ENCODE assay signal across 20 cellular contexts in the genomic region with DNA sequence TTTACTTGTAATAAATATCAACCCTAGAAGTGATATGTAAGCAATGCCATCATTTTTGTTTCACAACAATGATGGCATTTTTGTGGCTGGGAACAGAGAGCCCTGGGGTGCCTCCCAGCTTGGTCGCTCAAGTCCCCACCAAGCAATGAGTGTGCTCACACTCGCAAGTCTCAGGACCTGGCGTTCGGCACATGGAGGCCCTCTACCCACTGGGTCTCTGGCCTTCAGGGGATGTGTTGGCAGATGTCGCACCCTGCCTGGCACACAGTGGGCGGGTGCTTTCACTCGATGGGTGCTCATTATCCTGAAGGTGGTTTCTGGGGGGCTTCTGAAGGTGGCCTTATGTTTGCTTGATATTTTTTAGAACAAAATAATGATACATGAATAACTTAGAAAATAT.
A peak's percentile ranks its signal among the peaks of the same experiment; 100 is the strongest.
DNase-seq lines count a peak whose midpoint lies in the region; ATAC-seq and TF ChIP-seq lines count a peak whose summit lies in the region.
"Had no signal": no experiment of that assay in that cellular context is flagged by ENCODE, and none has a peak within 500 bp of the region (broad histone marks: within the 10 kb centered on the region; RNA-seq: fewer than 3 reads in every experiment).

No MANE protein-coding gene starts in this region.

- no peak overlapping the region for H3K4me3 ChIP-seq in DND-41 (ENCODE audit: low read depth in 1 of 2, low read length in 2 of 2)
- H3K4me3 ChIP-seq: BLaER1 had no signal

- peaks cover 29% of the 10 kb centered on the region for H3K36me3 Mint-ChIP-seq in mesothelial cell of epicardium

- no peak overlapping the region for H3K4me3 Mint-ChIP-seq in mesothelial cell of epicardium
- H3K4me3 Mint-ChIP-seq: CD14-positive monocyte; CD4-positive, alpha-beta memory T cell; CD8-positive, alpha-beta memory T cell had no signal

- peak overlapping the region; percentile 67; the same call in 1 of the 2 replicates for H3K9ac ChIP-seq in DND-41 (ENCODE audit: low read depth, low read length)
- H3K9ac ChIP-seq: BLaER1 had no signal

- ATAC-seq in DND-41 (ENCODE audit: insufficient read depth, low read depth) (no peak), GM18511 (IDR thresholded peaks at IDR 0.05; ENCODE audit: unreplicated experiment) (no peak)

- no peak overlapping the region for H2AFZ ChIP-seq in DND-41 (ENCODE audit: low read depth, low read length)

- H3K9me3 Mint-ChIP-seq in mesothelial cell of epicardium = no peaks in the 10 kb centered on the region
- H3K9me3 Mint-ChIP-seq: CD4-positive, alpha-beta memory T cell; CD8-positive, alpha-beta memory T cell had no signal

- peak; percentile 51 for DNase-seq in DND-41
- DNase-seq in mesothelial cell of epicardium (ENCODE audit: low spot score in 2 of 2, unreplicated experiment in 2 of 2) = no peak
- no peak for DNase-seq in stimulated activated CD4-positive, alpha-beta T cell treated with anti-CD3 and anti-CD28 coated beads, Interleukin-12 subunit alpha, Interleukin-12 subunit beta, amount 100 ng/mL, for 4 hours
- DNase-seq: 8988T; ACHN; BE2C; C1 segment of cervical spinal cord; CD4-positive, alpha-beta memory T cell; CD4-positive, CD25-positive, alpha-beta regulatory T cell; CD8-positive, alpha-beta memory T cell; COR-L47; DMS 273 treated with DMSO at 0.1 percent for 48 hours; DMS153; DMS53; DMS79; GF-D8 had no signal

- peaks cover 13% of the 10 kb centered on the region for H3K4me1 Mint-ChIP-seq in mesothelial cell of epicardium

- no peaks in the 10 kb centered on the region for H4K20me1 ChIP-seq in DND-41 (ENCODE audit: insufficient read depth, low read length)
- H4K20me1 ChIP-seq: BLaER1 had no signal

- H3K79me2 ChIP-seq in DND-41 (ENCODE audit: insufficient read depth, low read length) = peaks cover 88% of the 10 kb centered on the region

- H3K27ac ChIP-seq in DND-41 (ENCODE audit: low read length) = peak overlapping the region; percentile 100
- H3K27ac ChIP-seq in KOPT-K1 (ENCODE audit: low read depth, low read length, poor library complexity, severe bottlenecking) = peak overlapping the region; percentile 91
- H3K27ac ChIP-seq: BLaER1 had no signal

- no peaks in the 10 kb centered on the region for H3K27me3 Mint-ChIP-seq in mesothelial cell of epicardium (ENCODE audit: low read depth)
- H3K27me3 Mint-ChIP-seq: CD4-positive, alpha-beta memory T cell; CD4-positive, CD25-positive, alpha-beta regulatory T cell; CD8-positive, alpha-beta memory T cell had no signal

- peak overlapping the region; percentile 38 for H3K27ac Mint-ChIP-seq in mesothelial cell of epicardium

- H3K36me3 ChIP-seq in DND-41 (ENCODE audit: insufficient read depth, low read length) (peaks cover 43% of the 10 kb centered on the region), KOPT-K1 (ENCODE audit: insufficient read depth, low read length) (peaks cover 15% of the 10 kb centered on the region; the same call in 1 of the 2 replicates)
- H3K36me3 ChIP-seq: BE2C had no signal

- TF ChIP-seq CTCF in DND-41 (IDR thresholded peaks at IDR 0.05; ENCODE audit: borderline replicate concordance, extremely low read depth, low read length, poor library complexity, severe bottlenecking) (no peak), mesothelial cell of epicardium (IDR thresholded peaks at IDR 0.05; ENCODE audit: unreplicated experiment) (no peak)

- no peaks in the 10 kb centered on the region for H3K27me3 ChIP-seq in DND-41 (ENCODE audit: insufficient read depth, low read length, poor library complexity)
- H3K27me3 ChIP-seq: BE2C, BLaER1 had no signal

- H3K9me3 ChIP-seq in DND-41 (ENCODE audit: insufficient read depth, low read length, severe bottlenecking) = no peaks in the 10 kb centered on the region
- H3K9me3 ChIP-seq in KOPT-K1 (ENCODE audit: insufficient read depth, low read length, poor library complexity, severe bottlenecking) = peaks cover under 1% of the 10 kb centered on the region
- H3K9me3 ChIP-seq: BE2C had no signal

- peaks cover 100% of the 10 kb centered on the region for H3K4me1 ChIP-seq in DND-41 (ENCODE audit: insufficient read depth, low read length)
- H3K4me1 ChIP-seq: BE2C had no signal

- H3K4me2 ChIP-seq in DND-41 (ENCODE audit: insufficient read depth, low read length) = no peak overlapping the region
- H3K4me2 ChIP-seq: BLaER1 had no signal
